In the genomic region with DNA sequence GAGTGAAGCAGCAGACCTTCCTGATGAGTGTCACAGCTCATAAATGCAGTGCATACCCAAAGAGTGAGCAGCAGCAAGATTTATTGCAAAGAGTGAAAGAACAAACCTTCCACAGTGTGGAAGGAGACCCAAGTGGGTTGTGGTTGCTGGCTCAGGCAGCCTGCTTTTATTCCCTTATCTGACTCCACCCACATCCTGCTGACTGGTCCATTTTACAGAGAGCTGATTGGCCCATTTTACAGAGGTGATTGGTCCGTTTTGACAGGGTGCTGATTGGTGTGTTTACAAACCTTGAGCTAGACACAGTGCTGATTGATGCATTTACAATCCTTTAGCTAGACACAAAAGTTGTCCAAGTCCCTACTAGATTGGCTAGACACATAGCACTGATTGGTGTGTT, we compare ENCODE assay signal across 8 cellular contexts.
DNase-seq lines count a peak whose midpoint lies in the region; ATAC-seq, FAIRE-seq and TF ChIP-seq lines count a peak whose summit lies in the region.
"Not testable (repeated sequence)": the region's sequence is repeated elsewhere in the genome, so short reads cannot be mapped to it uniquely, and the experiment has no call there.

No MANE protein-coding gene starts in this region.

- H3K27ac Mint-ChIP-seq in activated CD4-positive, alpha-beta T cell treated with anti-CD3 and anti-CD28 coated beads for 36 hours; endothelial cell (ENCODE audit: unreplicated experiment): not testable (repeated sequence)

- not testable (repeated sequence) for FAIRE-seq in A549 (lab: Jason Lieb, UNC); HepG2 (lab: Jason Lieb, UNC)
- peak; percentile 67 for FAIRE-seq in urothelium cell line (lab: Jason Lieb, UNC)

- TF ChIP-seq RAD21 in A549 (conservative IDR thresholded peaks at IDR 0.05 in 1 of 2, IDR thresholded peaks at IDR 0.05 in 1 of 2); HepG2 (CRISPR knock-in tag; IDR thresholded peaks at IDR 0.05): not testable (repeated sequence)

- H3K36me3 ChIP-seq in DND-41 (ENCODE audit: insufficient read depth, low read length); HepG2 (replicated peaks in 1 of 2; ENCODE audit: control insufficient read depth in 1 of 2, insufficient read depth in 2 of 2, low read length in 2 of 2): not testable (repeated sequence)
- peaks cover 29% of the 10 kb centered on the region; the same call in 1 of the 2 replicates for H3K36me3 ChIP-seq in Karpas-422 (ENCODE audit: insufficient read depth, low read length)

- not testable (repeated sequence) for TF ChIP-seq EP300 in A549 (IDR thresholded peaks at IDR 0.05); HepG2 (IDR thresholded peaks at IDR 0.05; ENCODE audit: low read depth in 2 of 2, low read length in 2 of 2); HepG2 (CRISPR knock-in tag; IDR thresholded peaks at IDR 0.05; ENCODE audit: borderline replicate concordance)

- not testable (repeated sequence) for H3K9ac ChIP-seq in DND-41 (ENCODE audit: low read depth, low read length); Karpas-422 (ENCODE audit: low read length); HepG2 (ENCODE audit: insufficient read depth, low read depth, low read length)

- TF ChIP-seq POLR2A in A549 (IDR thresholded peaks at IDR 0.05; ENCODE audit: low read length); HepG2 (IDR thresholded peaks at IDR 0.05; ENCODE audit: insufficient read depth in 1 of 2, low read depth in 2 of 2, low read length in 2 of 2): not testable (repeated sequence)

- not testable (repeated sequence) for H4K20me1 ChIP-seq in DND-41 (ENCODE audit: insufficient read depth, low read length); Karpas-422 (ENCODE audit: insufficient read depth, low read depth, low read length); HepG2 (ENCODE audit: insufficient read depth, low read length)

- intact Hi-C loops in activated CD4-positive, alpha-beta T cell treated with anti-CD3 and anti-CD28 coated beads for 36 hours (cut with DNase I, micrococcal nuclease); HepG2 (cut with micrococcal nuclease; ENCODE audit: unreplicated experiment): not testable (repeated sequence)

- not testable (repeated sequence) for DNase-seq in A549 (ENCODE audit: low read depth in 1 of 2, low spot score in 1 of 2); DND-41; endothelial cell (ENCODE audit: low spot score); HepG2 (ENCODE audit: low spot score); urothelium cell line (ENCODE audit: low spot score)
- DNase-seq in Karpas-422 = peak; percentile 43
- peak; percentile 5 for DNase-seq in activated CD4-positive, alpha-beta T cell treated with anti-CD3 and anti-CD28 coated beads for 36 hours
- peak; percentile 7 for DNase-seq in amniotic epithelial cell (ENCODE audit: low read depth)

- not testable (repeated sequence) for H3K4me1 ChIP-seq in A549; DND-41 (ENCODE audit: insufficient read depth, low read length); Karpas-422 (ENCODE audit: low read length); HepG2 (ENCODE audit: insufficient read depth, low read length)

- H2AFZ ChIP-seq in DND-41 (ENCODE audit: low read depth, low read length); Karpas-422 (ENCODE audit: low read length); HepG2 (ENCODE audit: low read length): not testable (repeated sequence)

- not testable (repeated sequence) for H3K4me1 Mint-ChIP-seq in activated CD4-positive, alpha-beta T cell treated with anti-CD3 and anti-CD28 coated beads for 36 hours; endothelial cell (ENCODE audit: unreplicated experiment)

- not testable (repeated sequence) for H3K9me3 ChIP-seq in A549; DND-41 (ENCODE audit: insufficient read depth, low read length, severe bottlenecking); Karpas-422 (ENCODE audit: low read length); HepG2 (ENCODE audit: low read length)

- H3K27me3 Mint-ChIP-seq in activated CD4-positive, alpha-beta T cell treated with anti-CD3 and anti-CD28 coated beads for 36 hours; endothelial cell (ENCODE audit: unreplicated experiment): not testable (repeated sequence)

- in situ Hi-C loops in HepG2 (cut with HindIII; ENCODE audit: extremely low pct_ligation_motif_present, low pct_unique_long_range_greater_than_20kb) = not testable (repeated sequence)

- not testable (repeated sequence) for H3K4me3 ChIP-seq in A549; DND-41 (ENCODE audit: low read depth in 1 of 2, low read length in 2 of 2); Karpas-422 (ENCODE audit: low read length); HepG2 (replicated peaks in 1 of 3; ENCODE audit: insufficient read depth in 1 of 3, low read depth in 2 of 3, low read length in 3 of 3)

- CTCF ChIA-PET in A549 (lab: Yijun Ruan, JAX); activated CD4-positive, alpha-beta T cell treated with anti-CD3 and anti-CD28 coated beads for 36 hours (lab: Charles Lee); HepG2 (lab: Yijun Ruan, JAX; ENCODE audit: low intra/inter-chr PET ratio, low total read pairs): not testable (repeated sequence)

- not testable (repeated sequence) for TF ChIP-seq CTCF in A549 (IDR thresholded peaks at IDR 0.05); DND-41 (IDR thresholded peaks at IDR 0.05; ENCODE audit: borderline replicate concordance, extremely low read depth, low read length, poor library complexity, severe bottlenecking); endothelial cell (IDR thresholded peaks at IDR 0.05; ENCODE audit: unreplicated experiment); HepG2 (CRISPR knock-in tag; IDR thresholded peaks at IDR 0.05)

- POLR2A ChIA-PET in A549 (lab: Yijun Ruan, JAX); activated CD4-positive, alpha-beta T cell treated with anti-CD3 and anti-CD28 coated beads for 36 hours (lab: Charles Lee); HepG2 (lab: Yijun Ruan, JAX): not testable (repeated sequence)

- H3K9me2 ChIP-seq in Karpas-422 (replicated peaks; ENCODE audit: insufficient read depth, low read length) = not testable (repeated sequence)

- not testable (repeated sequence) for H3K9me3 Mint-ChIP-seq in activated CD4-positive, alpha-beta T cell treated with anti-CD3 and anti-CD28 coated beads for 36 hours (ENCODE audit: low read depth); endothelial cell (ENCODE audit: unreplicated experiment)

- TSS peak; percentile 27 for BruUV-seq in HepG2 (replicated peaks; lab: Mats Ljungman, UMichigan)

- not testable (repeated sequence) for ATAC-seq in A549; activated CD4-positive, alpha-beta T cell treated with anti-CD3 and anti-CD28 coated beads for 36 hours; HepG2
- peak; percentile 41; the same call in 2 of the 3 replicates for ATAC-seq in DND-41 (ENCODE audit: insufficient read depth, low read depth)

- not testable (repeated sequence) for H3K4me3 Mint-ChIP-seq in activated CD4-positive, alpha-beta T cell treated with anti-CD3 and anti-CD28 coated beads for 36 hours
- H3K4me3 Mint-ChIP-seq in endothelial cell (ENCODE audit: unreplicated experiment) = peak overlapping the region; percentile 57

- not testable (repeated sequence) for H3K4me2 ChIP-seq in A549; DND-41 (ENCODE audit: insufficient read depth, low read length); Karpas-422 (ENCODE audit: low read depth, low read length, poor library complexity, severe bottlenecking); HepG2 (ENCODE audit: low read depth, low read length)

- H3K79me2 ChIP-seq in DND-41 (ENCODE audit: insufficient read depth, low read length); Karpas-422 (ENCODE audit: low read length); HepG2 (ENCODE audit: insufficient read depth, low read length): not testable (repeated sequence)

- H3K27ac ChIP-seq in A549; DND-41 (ENCODE audit: low read length); Karpas-422 (ENCODE audit: low read length); HepG2 (ENCODE audit: extremely low read length, insufficient read depth, low read length): not testable (repeated sequence)

- not testable (repeated sequence) for H3K27me3 ChIP-seq in DND-41 (ENCODE audit: insufficient read depth, low read length, poor library complexity); Karpas-422 (ENCODE audit: low read length); HepG2 (ENCODE audit: control insufficient read depth in 1 of 2, insufficient read depth in 2 of 2, low read length in 2 of 2)

- not testable (repeated sequence) for H3K36me3 Mint-ChIP-seq in activated CD4-positive, alpha-beta T cell treated with anti-CD3 and anti-CD28 coated beads for 36 hours (ENCODE audit: low read depth)
- H3K36me3 Mint-ChIP-seq in endothelial cell (ENCODE audit: low read depth, unreplicated experiment) = peaks cover 12% of the 10 kb centered on the region

- WGBS in A549 (ENCODE audit: missing lambda C conversion rate) = 77% methylated on average over 1 of the region's 1 CpG
- WGBS in HepG2 (ENCODE audit: low lambda C conversion rate) = no CpG with 5 or more reads among the region's 1 CpG

TF ChIP-seq in A549, 52 proteins besides CTCF, POLR2A, EP300 and RAD21:
- peak; percentile 38 for TF ChIP-seq MAFK (IDR thresholded peaks at IDR 0.05; ENCODE audit: partially characterized antibody)
